1 cellular context compared by ENCODE assay signal in the genomic region with DNA sequence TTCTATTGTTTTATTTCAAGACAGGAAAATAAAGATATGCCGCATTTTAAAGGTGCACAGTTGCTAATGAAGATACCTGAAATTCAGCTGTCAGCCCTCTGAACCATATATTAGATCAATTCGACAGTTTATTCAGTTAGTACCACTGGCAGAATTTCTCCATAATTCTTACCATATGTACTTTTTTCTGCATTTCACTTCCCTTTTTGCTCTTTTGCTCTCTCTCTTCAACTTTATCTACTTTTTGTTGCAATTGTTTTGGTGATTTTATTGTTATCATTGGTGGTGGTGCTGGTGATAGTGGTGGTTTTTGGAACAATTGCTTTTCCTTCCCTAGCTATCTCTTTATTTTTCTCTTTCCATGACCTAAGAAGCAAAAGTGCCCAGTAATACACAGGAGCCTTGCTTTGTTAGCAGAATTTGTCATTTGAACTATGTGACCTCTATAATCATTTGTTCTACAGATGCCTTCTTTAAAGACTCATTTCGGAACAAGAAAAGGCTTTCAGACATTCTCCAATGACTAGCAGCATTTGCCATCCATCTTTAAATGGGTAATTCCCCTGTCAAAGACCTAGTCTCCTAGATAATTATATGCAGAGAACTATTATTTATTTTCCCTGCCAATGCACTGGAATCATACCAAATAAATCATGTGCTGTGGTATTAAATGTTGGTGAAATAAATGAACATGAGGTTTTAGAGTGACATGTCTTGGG.
TF ChIP-seq lines count a peak whose summit lies in the region.

No MANE protein-coding gene starts in this region.

TF ChIP-seq in neural cell, 6 proteins besides CTCF, POLR2A, EP300 and RAD21 (continued from another document):
- TF ChIP-seq, protein P1, sequence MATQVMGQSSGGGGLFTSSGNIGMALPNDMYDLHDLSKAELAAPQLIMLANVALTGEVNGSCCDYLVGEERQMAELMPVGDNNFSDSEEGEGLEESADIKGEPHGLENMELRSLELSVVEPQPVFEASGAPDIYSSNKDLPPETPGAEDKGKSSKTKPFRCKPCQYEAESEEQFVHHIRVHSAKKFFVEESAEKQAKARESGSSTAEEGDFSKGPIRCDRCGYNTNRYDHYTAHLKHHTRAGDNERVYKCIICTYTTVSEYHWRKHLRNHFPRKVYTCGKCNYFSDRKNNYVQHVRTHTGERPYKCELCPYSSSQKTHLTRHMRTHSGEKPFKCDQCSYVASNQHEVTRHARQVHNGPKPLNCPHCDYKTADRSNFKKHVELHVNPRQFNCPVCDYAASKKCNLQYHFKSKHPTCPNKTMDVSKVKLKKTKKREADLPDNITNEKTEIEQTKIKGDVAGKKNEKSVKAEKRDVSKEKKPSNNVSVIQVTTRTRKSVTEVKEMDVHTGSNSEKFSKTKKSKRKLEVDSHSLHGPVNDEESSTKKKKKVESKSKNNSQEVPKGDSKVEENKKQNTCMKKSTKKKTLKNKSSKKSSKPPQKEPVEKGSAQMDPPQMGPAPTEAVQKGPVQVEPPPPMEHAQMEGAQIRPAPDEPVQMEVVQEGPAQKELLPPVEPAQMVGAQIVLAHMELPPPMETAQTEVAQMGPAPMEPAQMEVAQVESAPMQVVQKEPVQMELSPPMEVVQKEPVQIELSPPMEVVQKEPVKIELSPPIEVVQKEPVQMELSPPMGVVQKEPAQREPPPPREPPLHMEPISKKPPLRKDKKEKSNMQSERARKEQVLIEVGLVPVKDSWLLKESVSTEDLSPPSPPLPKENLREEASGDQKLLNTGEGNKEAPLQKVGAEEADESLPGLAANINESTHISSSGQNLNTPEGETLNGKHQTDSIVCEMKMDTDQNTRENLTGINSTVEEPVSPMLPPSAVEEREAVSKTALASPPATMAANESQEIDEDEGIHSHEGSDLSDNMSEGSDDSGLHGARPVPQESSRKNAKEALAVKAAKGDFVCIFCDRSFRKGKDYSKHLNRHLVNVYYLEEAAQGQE (IDR thresholded peaks at IDR 0.05; ENCODE audit: borderline replicate concordance), result no peak
TF ChIP-seq in neural cell: peak in this region for 0.
